In the genomic region with DNA sequence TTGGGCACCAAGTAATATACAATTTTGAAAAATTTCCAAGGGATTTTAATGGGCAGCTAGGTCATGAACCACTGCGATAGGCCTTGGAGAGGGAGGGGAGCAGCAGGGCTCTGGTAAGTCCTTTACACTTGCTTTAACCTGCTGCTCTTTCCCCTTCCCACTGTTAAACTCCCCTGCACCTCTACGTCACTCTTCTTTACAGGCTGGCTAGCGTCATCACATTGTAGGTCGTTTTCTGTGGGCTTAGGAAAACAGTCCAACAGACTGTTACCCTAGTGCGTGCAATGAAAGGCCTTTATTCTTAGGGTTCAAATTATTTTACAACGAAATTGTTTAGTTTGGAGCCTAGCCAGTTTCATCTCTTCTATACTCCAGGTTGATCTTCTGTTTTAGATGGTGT, we compare ENCODE assay signal across 20 cellular contexts.
DNase-seq lines count a peak whose midpoint lies in the region; ATAC-seq and TF ChIP-seq lines count a peak whose summit lies in the region.
"Had no signal": no experiment of that assay in that cellular context is flagged by ENCODE, and none has a peak within 500 bp of the region (broad histone marks: within the 10 kb centered on the region; RNA-seq: fewer than 3 reads in every experiment).

No MANE protein-coding gene starts in this region.

- H3K27me3 Mint-ChIP-seq in mesothelial cell of epicardium (ENCODE audit: low read depth), result no peaks in the 10 kb centered on the region
- H3K27me3 Mint-ChIP-seq in type B pancreatic cell, result no peaks in the 10 kb centered on the region
- H3K27me3 Mint-ChIP-seq: CD4-positive, alpha-beta memory T cell had no signal

- H3K36me3 Mint-ChIP-seq in mesothelial cell of epicardium (peaks cover 2% of the 10 kb centered on the region), type B pancreatic cell (peaks cover 4% of the 10 kb centered on the region)
- H3K36me3 Mint-ChIP-seq: CD4-positive, alpha-beta memory T cell had no signal

- H3K4me3 Mint-ChIP-seq in mesothelial cell of epicardium (no peak overlapping the region), type B pancreatic cell (no peak overlapping the region)
- H3K4me3 Mint-ChIP-seq: CD4-positive, alpha-beta memory T cell had no signal

- POLR2A ChIA-PET in HEK293 (lab: Yijun Ruan, JAX), result no interaction called here

- DNase-seq in SHP77 (lab: John Stamatoyannopoulos, UW) (peak; percentile 8 to 38), SHP77 treated with DMSO at 0.1 percent for 48 hours (lab: John Stamatoyannopoulos, UW) (no peak), NCI-H748 treated with DMSO at 0.1 percent for 48 hours (lab: John Stamatoyannopoulos, UW) (peak; percentile 81), mesothelial cell of epicardium (ENCODE audit: low spot score in 2 of 2, unreplicated experiment in 2 of 2) (no peak), type B pancreatic cell (ENCODE audit: extremely low spot score, unreplicated experiment) (no peak), hypothalamus (lab: John Stamatoyannopoulos, UW) (no peak)
- DNase-seq: C1 segment of cervical spinal cord; Caco-2; CD4-positive, alpha-beta memory T cell; H7; KBM-7; MV-4-11; NCI-H1694; NCI-H2107; NCI-H510A treated with DMSO at 0.1 percent for 48 hours; OCI-M1; Peyer's patch had no signal

- H3K9me3 Mint-ChIP-seq in mesothelial cell of epicardium, result no peaks in the 10 kb centered on the region
- H3K9me3 Mint-ChIP-seq in type B pancreatic cell, result no peaks in the 10 kb centered on the region

- no peak for TF ChIP-seq CTCF in HEK293 (tag by site-specific recombination; IDR thresholded peaks at IDR 0.05)
- TF ChIP-seq CTCF in mesothelial cell of epicardium (IDR thresholded peaks at IDR 0.05; ENCODE audit: unreplicated experiment), result no peak
- no peak for TF ChIP-seq CTCF in type B pancreatic cell (conservative IDR thresholded peaks at IDR 0.05)

- H3K27ac ChIP-seq in HEK293 (ENCODE audit: extremely low read depth, low read depth, low read length), result peak overlapping the region; percentile 42; the same call in 1 of the 2 replicates
- H3K27ac ChIP-seq: Peyer's patch, SJSA1 had no signal

- H3K4me1 Mint-ChIP-seq in mesothelial cell of epicardium, result peaks cover 26% of the 10 kb centered on the region
- H3K4me1 Mint-ChIP-seq in type B pancreatic cell (ENCODE audit: unreplicated experiment), result peaks cover 40% of the 10 kb centered on the region
- H3K4me1 Mint-ChIP-seq: CD4-positive, alpha-beta memory T cell had no signal

- no peaks in the 10 kb centered on the region for H3K9me3 ChIP-seq in HEK293 (ENCODE audit: control insufficient read depth, insufficient read depth, low read depth, low read length)
- H3K9me3 ChIP-seq: Caco-2, Peyer's patch, SJSA1 had no signal

- peaks cover 33% of the 10 kb centered on the region for H3K4me1 ChIP-seq in HEK293 (ENCODE audit: control insufficient read depth, insufficient read depth, low read length)
- H3K4me1 ChIP-seq: Caco-2, Peyer's patch, SJSA1 had no signal

- no peak for ATAC-seq in HG02938 (IDR thresholded peaks at IDR 0.05; ENCODE audit: unreplicated experiment)

- no peaks in the 10 kb centered on the region for H3K36me3 ChIP-seq in HEK293 (ENCODE audit: control insufficient read depth in 2 of 2, insufficient read depth in 1 of 2, low read length in 2 of 2)
- H3K36me3 ChIP-seq: Peyer's patch, SJSA1 had no signal

- CTCF ChIA-PET in HEK293 (lab: Yijun Ruan, JAX), result no interaction called here

- no peak overlapping the region for H3K4me3 ChIP-seq in HEK293 (ENCODE audit: low read depth, low read length)
- H3K4me3 ChIP-seq: Peyer's patch, SJSA1 had no signal

- H3K27ac Mint-ChIP-seq in mesothelial cell of epicardium (peak overlapping the region; percentile 47), type B pancreatic cell (no peak overlapping the region)
- H3K27ac Mint-ChIP-seq: CD4-positive, alpha-beta memory T cell had no signal

TF ChIP-seq in HEK293, 187 proteins besides CTCF, POLR2A, EP300 and RAD21 (continues in another document):
- TF ChIP-seq YY1 (tag by site-specific recombination; IDR thresholded peaks at IDR 0.05) (no peak), ZNF629 (tag by site-specific recombination; IDR thresholded peaks at IDR 0.05) (peak; percentile 93), ZNF350 (tag by site-specific recombination; IDR thresholded peaks at IDR 0.05) (no peak), ZNF335 (tag by site-specific recombination; conservative IDR thresholded peaks at IDR 0.05) (0 out of 2 replicates have a peak, but pooled peaks have one; percentile 38), ZNF670 (tag by site-specific recombination; IDR thresholded peaks at IDR 0.05; ENCODE audit: low read depth) (no peak), ZNF660 (tag by site-specific recombination; IDR thresholded peaks at IDR 0.05) (no peak), ZNF600 (tag by site-specific recombination; IDR thresholded peaks at IDR 0.05) (no peak), ZNF426 (tag by site-specific recombination; IDR thresholded peaks at IDR 0.05) (no peak)
- TF ChIP-seq, protein P1, sequence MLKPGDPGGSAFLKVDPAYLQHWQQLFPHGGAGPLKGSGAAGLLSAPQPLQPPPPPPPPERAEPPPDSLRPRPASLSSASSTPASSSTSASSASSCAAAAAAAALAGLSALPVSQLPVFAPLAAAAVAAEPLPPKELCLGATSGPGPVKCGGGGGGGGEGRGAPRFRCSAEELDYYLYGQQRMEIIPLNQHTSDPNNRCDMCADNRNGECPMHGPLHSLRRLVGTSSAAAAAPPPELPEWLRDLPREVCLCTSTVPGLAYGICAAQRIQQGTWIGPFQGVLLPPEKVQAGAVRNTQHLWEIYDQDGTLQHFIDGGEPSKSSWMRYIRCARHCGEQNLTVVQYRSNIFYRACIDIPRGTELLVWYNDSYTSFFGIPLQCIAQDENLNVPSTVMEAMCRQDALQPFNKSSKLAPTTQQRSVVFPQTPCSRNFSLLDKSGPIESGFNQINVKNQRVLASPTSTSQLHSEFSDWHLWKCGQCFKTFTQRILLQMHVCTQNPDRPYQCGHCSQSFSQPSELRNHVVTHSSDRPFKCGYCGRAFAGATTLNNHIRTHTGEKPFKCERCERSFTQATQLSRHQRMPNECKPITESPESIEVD (tag by site-specific recombination; IDR thresholded peaks at IDR 0.05), result peak; percentile 11; the same call in 1 of the 2 replicates
- TF ChIP-seq, protein P2, sequence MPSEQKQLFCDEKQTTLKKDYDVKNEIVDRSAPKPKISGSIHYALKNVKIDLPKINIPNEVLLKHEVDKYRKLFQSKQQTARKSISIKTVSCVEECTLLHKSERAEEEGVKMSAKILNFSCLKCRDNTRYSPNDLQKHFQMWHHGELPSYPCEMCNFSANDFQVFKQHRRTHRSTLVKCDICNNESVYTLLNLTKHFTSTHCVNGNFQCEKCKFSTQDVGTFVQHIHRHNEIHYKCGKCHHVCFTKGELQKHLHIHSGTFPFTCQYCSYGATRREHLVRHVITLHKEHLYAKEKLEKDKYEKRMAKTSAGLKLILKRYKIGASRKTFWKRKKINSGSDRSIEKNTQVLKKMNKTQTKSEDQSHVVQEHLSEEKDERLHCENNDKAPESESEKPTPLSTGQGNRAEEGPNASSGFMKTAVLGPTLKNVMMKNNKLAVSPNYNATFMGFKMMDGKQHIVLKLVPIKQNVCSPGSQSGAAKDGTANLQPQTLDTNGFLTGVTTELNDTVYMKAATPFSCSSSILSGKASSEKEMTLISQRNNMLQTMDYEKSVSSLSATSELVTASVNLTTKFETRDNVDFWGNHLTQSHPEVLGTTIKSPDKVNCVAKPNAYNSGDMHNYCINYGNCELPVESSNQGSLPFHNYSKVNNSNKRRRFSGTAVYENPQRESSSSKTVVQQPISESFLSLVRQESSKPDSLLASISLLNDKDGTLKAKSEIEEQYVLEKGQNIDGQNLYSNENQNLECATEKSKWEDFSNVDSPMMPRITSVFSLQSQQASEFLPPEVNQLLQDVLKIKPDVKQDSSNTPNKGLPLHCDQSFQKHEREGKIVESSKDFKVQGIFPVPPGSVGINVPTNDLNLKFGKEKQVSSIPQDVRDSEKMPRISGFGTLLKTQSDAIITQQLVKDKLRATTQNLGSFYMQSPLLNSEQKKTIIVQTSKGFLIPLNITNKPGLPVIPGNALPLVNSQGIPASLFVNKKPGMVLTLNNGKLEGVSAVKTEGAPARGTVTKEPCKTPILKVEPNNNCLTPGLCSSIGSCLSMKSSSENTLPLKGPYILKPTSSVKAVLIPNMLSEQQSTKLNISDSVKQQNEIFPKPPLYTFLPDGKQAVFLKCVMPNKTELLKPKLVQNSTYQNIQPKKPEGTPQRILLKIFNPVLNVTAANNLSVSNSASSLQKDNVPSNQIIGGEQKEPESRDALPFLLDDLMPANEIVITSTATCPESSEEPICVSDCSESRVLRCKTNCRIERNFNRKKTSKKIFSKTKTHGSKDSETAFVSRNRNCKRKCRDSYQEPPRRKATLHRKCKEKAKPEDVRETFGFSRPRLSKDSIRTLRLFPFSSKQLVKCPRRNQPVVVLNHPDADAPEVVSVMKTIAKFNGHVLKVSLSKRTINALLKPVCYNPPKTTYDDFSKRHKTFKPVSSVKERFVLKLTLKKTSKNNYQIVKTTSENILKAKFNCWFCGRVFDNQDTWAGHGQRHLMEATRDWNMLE (tag by site-specific recombination; conservative IDR thresholded peaks at IDR 0.05; ENCODE audit: low read depth), result no peak
- TF ChIP-seq, protein P3, sequence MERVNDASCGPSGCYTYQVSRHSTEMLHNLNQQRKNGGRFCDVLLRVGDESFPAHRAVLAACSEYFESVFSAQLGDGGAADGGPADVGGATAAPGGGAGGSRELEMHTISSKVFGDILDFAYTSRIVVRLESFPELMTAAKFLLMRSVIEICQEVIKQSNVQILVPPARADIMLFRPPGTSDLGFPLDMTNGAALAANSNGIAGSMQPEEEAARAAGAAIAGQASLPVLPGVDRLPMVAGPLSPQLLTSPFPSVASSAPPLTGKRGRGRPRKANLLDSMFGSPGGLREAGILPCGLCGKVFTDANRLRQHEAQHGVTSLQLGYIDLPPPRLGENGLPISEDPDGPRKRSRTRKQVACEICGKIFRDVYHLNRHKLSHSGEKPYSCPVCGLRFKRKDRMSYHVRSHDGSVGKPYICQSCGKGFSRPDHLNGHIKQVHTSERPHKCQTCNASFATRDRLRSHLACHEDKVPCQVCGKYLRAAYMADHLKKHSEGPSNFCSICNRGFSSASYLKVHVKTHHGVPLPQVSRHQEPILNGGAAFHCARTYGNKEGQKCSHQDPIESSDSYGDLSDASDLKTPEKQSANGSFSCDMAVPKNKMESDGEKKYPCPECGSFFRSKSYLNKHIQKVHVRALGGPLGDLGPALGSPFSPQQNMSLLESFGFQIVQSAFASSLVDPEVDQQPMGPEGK (tag by site-specific recombination; IDR thresholded peaks at IDR 0.05), result no peak

Comparison
In these comparisons a context has a peak if more than half of its experiments do, and no peak if none do; other contexts are left out.
1. DNase-seq: peak in SHP77 (2 of 2) and NCI-H748 treated with DMSO at 0.1 percent for 48 hours (single experiment); none in SHP77 treated with DMSO at 0.1 percent for 48 hours (single experiment), mesothelial cell of epicardium (0 of 2), type B pancreatic cell (single experiment) and hypothalamus (0 of 51).